In genomic region chr5:34690301-34690700, GRCh38 we compare ENCODE assay signal across 2 cellular contexts.
TF ChIP-seq lines count a peak whose summit lies in the region.

No MANE protein-coding gene starts in this region.

TF ChIP-seq in HepG2, 621 proteins besides CTCF, POLR2A, EP300 and RAD21:
- TF ChIP-seq ZNF710 (CRISPR knock-in tag; IDR thresholded peaks at IDR 0.05; ENCODE audit: borderline replicate concordance) (no peak), ZNF121 (CRISPR knock-in tag; IDR thresholded peaks at IDR 0.05) (no peak), ZNF225 (CRISPR knock-in tag; IDR thresholded peaks at IDR 0.05) (no peak), SRSF9 (IDR thresholded peaks at IDR 0.05; ENCODE audit: borderline replicate concordance, insufficient read depth, low read depth, low read length, poor library complexity, severe bottlenecking) (no peak), MAFF (IDR thresholded peaks at IDR 0.05; ENCODE audit: low read depth, low read length) (no peak), TBX3 (IDR thresholded peaks at IDR 0.05; ENCODE audit: borderline replicate concordance) (no peak), PAX8 (CRISPR knock-in tag; IDR thresholded peaks at IDR 0.05; ENCODE audit: borderline replicate concordance) (no peak), SMAD9 (CRISPR knock-in tag; IDR thresholded peaks at IDR 0.05) (no peak), ZFP36L1 (CRISPR knock-in tag; IDR thresholded peaks at IDR 0.05) (no peak), HDAC2 (CRISPR knock-in tag; IDR thresholded peaks at IDR 0.05) (no peak), PRPF4 (IDR thresholded peaks at IDR 0.05; ENCODE audit: low read depth, low read length, poor library complexity, severe bottlenecking) (no peak), ZNF326 (CRISPR knock-in tag; IDR thresholded peaks at IDR 0.05; ENCODE audit: borderline replicate concordance) (no peak), MEF2D (CRISPR knock-in tag; IDR thresholded peaks at IDR 0.05) (no peak)

TF ChIP-seq in H1, 55 proteins besides CTCF, POLR2A, EP300 and RAD21:
- TF ChIP-seq CHD1 (IDR thresholded peaks at IDR 0.05; ENCODE audit: low read depth, low read length) (no peak), CBX5 (IDR thresholded peaks at IDR 0.05; ENCODE audit: low read depth, low read length) (no peak), HDAC2 (IDR thresholded peaks at IDR 0.05; ENCODE audit: borderline replicate concordance in 1 of 2, low read depth in 2 of 2, low read length in 2 of 2) (no peak), CTBP2 (IDR thresholded peaks at IDR 0.05; ENCODE audit: borderline replicate concordance, insufficient read depth, insufficient read length, low read length) (no peak), CEBPB (IDR thresholded peaks at IDR 0.05; ENCODE audit: low read depth, low read length) (no peak), GTF2F1 (IDR thresholded peaks at IDR 0.05; ENCODE audit: borderline replicate concordance, low read depth, low read length) (no peak), GABPA (IDR thresholded peaks at IDR 0.05; ENCODE audit: borderline replicate concordance, insufficient read depth, low read length) (no peak), RXRA (IDR thresholded peaks at IDR 0.05; ENCODE audit: insufficient read depth, low read depth, low read length) (no peak), CREB1 (IDR thresholded peaks at IDR 0.05) (no peak)
